In genomic region chr15:46265664-46266063, GRCh38 we compare ENCODE assay signal across 22 cellular contexts.
"Had no signal": no experiment of that assay in that cellular context is flagged by ENCODE, and none has a peak within 500 bp of the region (broad histone marks: within the 10 kb centered on the region; RNA-seq: fewer than 3 reads in every experiment).

No MANE protein-coding gene starts in this region.

- DNase-seq: dorsolateral prefrontal cortex; effector CD4-positive, alpha-beta T cell; foreskin fibroblast; gastrocnemius medialis; head of caudate nucleus; hippocampal formation; left cardiac atrium; left lung; natural killer cell; occipital lobe; ovary; posterior cingulate gyrus; psoas muscle; right cardiac atrium; sigmoid colon; spleen; stimulated activated naive CD4-positive, alpha-beta T cell treated with Interleukin-2 at 50 U/mL for 16 hours; stomach; thyroid gland had no signal

- H3K4me3 ChIP-seq: dorsolateral prefrontal cortex, gastrocnemius medialis, left lung, ovary, psoas muscle, sigmoid colon, spleen, stomach, thyroid gland had no signal

- H3K27ac ChIP-seq: dorsolateral prefrontal cortex, epithelial cell of prostate, gastrocnemius medialis, left lung, ovary, psoas muscle, sigmoid colon, spleen, stomach, thyroid gland had no signal

- H3K27me3 Mint-ChIP-seq: type B pancreatic cell had no signal

- H3K9me3 ChIP-seq: gastrocnemius medialis, ovary, psoas muscle, sigmoid colon, thyroid gland had no signal

- H3K4me1 ChIP-seq: gastrocnemius medialis, left lung, psoas muscle, sigmoid colon, spleen, stomach, thyroid gland had no signal

- H3K27ac Mint-ChIP-seq: natural killer cell, type B pancreatic cell had no signal

- H3K4me1 Mint-ChIP-seq: natural killer cell had no signal

- H3K4me3 Mint-ChIP-seq: natural killer cell, type B pancreatic cell had no signal

- H3K36me3 ChIP-seq: gastrocnemius medialis, left lung, ovary, sigmoid colon, spleen, stomach, thyroid gland had no signal

- ATAC-seq: esophagus mucosa, gastrocnemius medialis, left cardiac atrium, left lung, natural killer cell, psoas muscle, right cardiac atrium had no signal

- H3K36me3 Mint-ChIP-seq: natural killer cell, type B pancreatic cell had no signal

- H3K27me3 ChIP-seq: dorsolateral prefrontal cortex, gastrocnemius medialis, left lung, ovary, sigmoid colon, spleen, stomach, thyroid gland had no signal
